Comparison of ENCODE assay signal across 22 cellular contexts in the genomic region with DNA sequence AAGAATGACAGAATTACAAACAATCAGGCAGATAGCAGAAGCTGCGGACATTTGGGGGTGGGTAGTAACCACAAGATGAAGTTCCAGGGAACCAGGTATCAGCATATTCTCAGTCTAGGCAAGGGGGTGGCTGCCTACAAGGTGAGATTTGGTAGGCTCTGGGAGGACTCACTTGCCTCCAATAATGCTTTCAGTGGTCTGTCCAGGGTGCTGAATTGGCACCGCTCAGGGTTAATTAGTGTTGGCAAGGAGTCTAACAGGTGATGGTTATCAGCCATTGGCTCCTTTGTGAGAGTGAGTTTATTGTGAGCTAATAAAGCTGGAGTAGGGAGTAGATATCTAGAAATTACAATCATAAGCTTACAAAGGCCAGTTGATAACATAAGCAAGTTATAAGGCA.
"Had no signal": no experiment of that assay in that cellular context is flagged by ENCODE, and none has a peak within 500 bp of the region (broad histone marks: within the 10 kb centered on the region; RNA-seq: fewer than 3 reads in every experiment).

No MANE protein-coding gene starts in this region.

- H3K4me1 Mint-ChIP-seq: activated CD8-positive, alpha-beta memory T cell treated with anti-CD3 and anti-CD28 coated beads, Interleukin-2, amount 10 ng/mL, durations not matched to agents 7 days and 5 days; naive thymus-derived CD4-positive, alpha-beta T cell had no signal

- H3K27me3 Mint-ChIP-seq: activated CD8-positive, alpha-beta memory T cell treated with anti-CD3 and anti-CD28 coated beads, Interleukin-2, amount 10 ng/mL, durations not matched to agents 7 days and 5 days; activated T-cell treated with anti-CD3 and anti-CD28 coated beads, Interleukin-2, amount 50 U/mL, for 24 hours had no signal

- H3K27ac Mint-ChIP-seq: activated CD8-positive, alpha-beta memory T cell treated with anti-CD3 and anti-CD28 coated beads, Interleukin-2, amount 10 ng/mL, durations not matched to agents 7 days and 5 days; activated naive CD8-positive, alpha-beta T cell; activated T-cell treated with anti-CD3 and anti-CD28 coated beads, Interleukin-2, amount 50 U/mL, for 24 hours; naive thymus-derived CD4-positive, alpha-beta T cell; progenitor cell of endocrine pancreas; T-helper 2 cell treated with Interferon-gamma antibody and Interleukin-4, amounts not matched to agents 5 μg/mL and 100 μg/mL, for 36 hours had no signal

- H3K4me3 Mint-ChIP-seq: activated CD8-positive, alpha-beta memory T cell treated with anti-CD3 and anti-CD28 coated beads, Interleukin-2, amount 10 ng/mL, durations not matched to agents 7 days and 5 days; activated naive CD8-positive, alpha-beta T cell; activated T-cell treated with anti-CD3 and anti-CD28 coated beads, Interleukin-2, amount 50 U/mL, for 24 hours; naive thymus-derived CD4-positive, alpha-beta T cell; T-helper 2 cell treated with Interferon-gamma antibody and Interleukin-4, amounts not matched to agents 5 μg/mL and 100 μg/mL, for 36 hours had no signal

- FAIRE-seq: colon, frontal cortex had no signal

- H3K9me3 Mint-ChIP-seq: activated T-cell treated with anti-CD3 and anti-CD28 coated beads, Interleukin-2, amount 50 U/mL, for 24 hours; T-helper 2 cell treated with Interferon-gamma antibody and Interleukin-4, amounts not matched to agents 5 μg/mL and 100 μg/mL, for 36 hours had no signal

- DNase-seq: activated CD4-positive, alpha-beta T cell treated with anti-CD3 and anti-CD28 coated beads, Interleukin-2, amount 50 U/mL, for 48 hours; activated CD4-positive, CD25-positive, alpha-beta regulatory T cell treated with anti-CD3 and anti-CD28 coated beads, Interleukin-2, amount 50 U/mL, for 72 hours; activated CD8-positive, alpha-beta memory T cell treated with anti-CD3 and anti-CD28 coated beads, Interleukin-2, amount 10 ng/mL, durations not matched to agents 7 days and 5 days; activated effector memory CD4-positive, alpha-beta T cell treated with anti-CD3 and anti-CD28 coated beads, Interleukin-2, amount 50 U/mL, for 16 hours; activated T-cell treated with anti-CD3 and anti-CD28 coated beads, Interleukin-2, amount 50 U/mL, for 24 hours; aorta; effector CD4-positive, alpha-beta T cell; heart right ventricle; naive thymus-derived CD4-positive, alpha-beta T cell; right cardiac atrium; spleen; stimulated activated CD4-positive, alpha-beta T cell treated with anti-CD3 and anti-CD28 coated beads, Interleukin-1b, Interleukin-23, amount 100 ng/mL, for 48 hours; stimulated activated naive CD4-positive, alpha-beta T cell; substantia nigra; SW 1271; trophoblast cell had no signal

- H3K27ac ChIP-seq: heart right ventricle, spleen had no signal

- H3K36me3 Mint-ChIP-seq: activated CD8-positive, alpha-beta memory T cell treated with anti-CD3 and anti-CD28 coated beads, Interleukin-2, amount 10 ng/mL, durations not matched to agents 7 days and 5 days had no signal

- H3K4me1 ChIP-seq: heart right ventricle, spleen had no signal

- H3K4me3 ChIP-seq: heart right ventricle, lung, spleen had no signal

- H3K36me3 ChIP-seq: heart right ventricle, spleen had no signal
